In genomic region chr5:68122439-68122906, GRCh38 we compare ENCODE assay signal across 17 cellular contexts.
DNase-seq lines count a peak whose midpoint lies in the region; ATAC-seq lines count a peak whose summit lies in the region.
"Had no signal": no experiment of that assay in that cellular context is flagged by ENCODE, and none has a peak within 500 bp of the region (broad histone marks: within the 10 kb centered on the region; RNA-seq: fewer than 3 reads in every experiment).

No MANE protein-coding gene starts in this region.

- CTCF ChIA-PET in activated CD4-positive, alpha-beta T cell treated with anti-CD3 and anti-CD28 coated beads, Interleukin-2, amount 10 ng/mL, durations not matched to agents 7 days and 5 days (lab: Charles Lee): no interaction called here

- no peak overlapping the region for H3K27ac Mint-ChIP-seq in activated CD4-positive, alpha-beta T cell treated with anti-CD3 and anti-CD28 coated beads, Interleukin-2, amount 10 ng/mL, durations not matched to agents 7 days and 5 days

- no peak overlapping the region for H3K4me3 Mint-ChIP-seq in activated CD4-positive, alpha-beta T cell treated with anti-CD3 and anti-CD28 coated beads, Interleukin-2, amount 10 ng/mL, durations not matched to agents 7 days and 5 days

- peak; percentile 3 to 9 for DNase-seq in SHP77 (lab: John Stamatoyannopoulos, UW)
- no peak for DNase-seq in SHP77 treated with DMSO at 0.1 percent for 48 hours (lab: John Stamatoyannopoulos, UW)
- DNase-seq in NCI-H345 (lab: John Stamatoyannopoulos, UW): peak; percentile 73
- DNase-seq in stimulated activated naive CD8-positive, alpha-beta T cell treated with anti-CD3 and anti-CD28 coated beads, Interleukin-15, Interleukin-2, amounts not matched to agents 100 U/mL and 50 U/mL, for 24 hours: no peak
- DNase-seq in activated CD4-positive, alpha-beta T cell treated with anti-CD3 and anti-CD28 coated beads, Interleukin-2, amount 10 ng/mL, durations not matched to agents 7 days and 5 days: no peak
- DNase-seq in AG08395 (ENCODE audit: low spot score): no peak
- DNase-seq: BE2C; Calu3; foreskin keratinocyte; hippocampal formation; NCI-H1694 treated with DMSO at 0.1 percent for 48 hours; NCI-H446; stimulated activated CD4-positive, alpha-beta T cell treated with anti-CD3 and anti-CD28 coated beads, Interleukin-12 subunit alpha, Interleukin-12 subunit beta, amount 100 ng/mL, for 4 hours; substantia nigra; T1000 had no signal

- peaks cover 34% of the 10 kb centered on the region for H3K27me3 Mint-ChIP-seq in activated CD4-positive, alpha-beta T cell treated with anti-CD3 and anti-CD28 coated beads, Interleukin-2, amount 10 ng/mL, durations not matched to agents 7 days and 5 days

- peak; percentile 87 for ATAC-seq in esophagus mucosa
- ATAC-seq in stimulated activated naive CD8-positive, alpha-beta T cell treated with anti-CD3 and anti-CD28 coated beads, Interleukin-15, Interleukin-2, amounts not matched to agents 100 U/mL and 50 U/mL, for 24 hours: peak; percentile 32
- ATAC-seq in GM19467 (IDR thresholded peaks at IDR 0.05; ENCODE audit: unreplicated experiment): no peak
- ATAC-seq: foreskin keratinocyte had no signal

- POLR2A ChIA-PET in activated CD4-positive, alpha-beta T cell treated with anti-CD3 and anti-CD28 coated beads, Interleukin-2, amount 10 ng/mL, durations not matched to agents 7 days and 5 days (lab: Charles Lee): no interaction called here

- H3K9me3 Mint-ChIP-seq in activated CD4-positive, alpha-beta T cell treated with anti-CD3 and anti-CD28 coated beads, Interleukin-2, amount 10 ng/mL, durations not matched to agents 7 days and 5 days: no peaks in the 10 kb centered on the region

- H3K4me1 Mint-ChIP-seq in activated CD4-positive, alpha-beta T cell treated with anti-CD3 and anti-CD28 coated beads, Interleukin-2, amount 10 ng/mL, durations not matched to agents 7 days and 5 days: peaks cover 16% of the 10 kb centered on the region

- H3K36me3 Mint-ChIP-seq in activated CD4-positive, alpha-beta T cell treated with anti-CD3 and anti-CD28 coated beads, Interleukin-2, amount 10 ng/mL, durations not matched to agents 7 days and 5 days (ENCODE audit: low read depth): no peaks in the 10 kb centered on the region

Comparison
In these comparisons a context has a peak if more than half of its experiments do, and no peak if none do; other contexts are left out.
1. DNase-seq: peak in SHP77 (2 of 2) and NCI-H345 (single experiment); none in SHP77 treated with DMSO at 0.1 percent for 48 hours (single experiment), stimulated activated naive CD8-positive, alpha-beta T cell treated with anti-CD3 and anti-CD28 coated beads, Interleukin-15, Interleukin-2, amounts not matched to agents 100 U/mL and 50 U/mL, for 24 hours (single experiment), activated CD4-positive, alpha-beta T cell treated with anti-CD3 and anti-CD28 coated beads, Interleukin-2, amount 10 ng/mL, durations not matched to agents 7 days and 5 days (single experiment) and AG08395 (single experiment).